ENCODE assay signal across 19 cellular contexts in the genomic region with DNA sequence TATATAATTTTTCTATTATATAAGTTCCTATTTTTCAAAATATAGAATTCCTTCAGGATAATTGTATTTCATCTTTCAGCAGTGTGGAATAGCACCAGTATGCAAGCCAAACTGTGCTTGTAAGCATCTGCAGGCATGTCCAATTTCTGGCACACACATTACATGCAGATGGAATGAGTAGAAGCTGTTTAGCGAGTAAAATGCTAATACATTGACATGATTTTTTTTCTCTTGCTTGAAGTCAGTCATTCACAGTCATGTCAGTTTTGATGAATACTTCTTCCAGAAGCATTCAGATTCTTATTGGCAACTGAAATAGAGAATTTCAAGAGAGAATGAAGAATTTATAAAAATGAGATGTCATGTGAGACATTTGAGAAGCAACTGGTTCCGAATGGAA.
DNase-seq lines count a peak whose midpoint lies in the region; ATAC-seq, FAIRE-seq and TF ChIP-seq lines count a peak whose summit lies in the region.
"Had no signal": no experiment of that assay in that cellular context is flagged by ENCODE, and none has a peak within 500 bp of the region (broad histone marks: within the 10 kb centered on the region; RNA-seq: fewer than 3 reads in every experiment).

No MANE protein-coding gene starts in this region.

- H3K36me3 ChIP-seq in keratinocyte (ENCODE audit: control insufficient read depth in 2 of 2, extremely low read depth in 1 of 2, insufficient read depth in 2 of 2, low read length in 2 of 2) = peaks cover 2 to 3% of the 10 kb centered on the region in 2 experiments

- peak; percentile 57 for FAIRE-seq in keratinocyte (lab: Jason Lieb, UNC)
- FAIRE-seq: GM12891 had no signal

- peak; percentile 41 for DNase-seq in Ammon's horn (ENCODE audit: low spot score)
- DNase-seq in NCI-H1694 treated with DMSO at 0.1 percent for 48 hours (lab: John Stamatoyannopoulos, UW) = peak; percentile 20
- peak; percentile 32 for DNase-seq in cerebellum (ENCODE audit: low spot score)
- no peak for DNase-seq in keratinocyte (ENCODE audit: low read depth, low spot score)
- DNase-seq in right cardiac atrium = no peak
- no peak for DNase-seq in NCI-H510A (lab: John Stamatoyannopoulos, UW)
- no peak for DNase-seq in NCI-H226
- DNase-seq: CD4-positive, alpha-beta T cell; COR-L47; DND-41; H9; MV-4-11; NCI-H187; NCI-H774; NK-92 treated with Interleukin-12 subunit alpha and Interleukin-12 subunit beta, amount 100 ng/mL, for 24 hours had no signal

- H3K9me1 ChIP-seq in keratinocyte (ENCODE audit: control insufficient read depth, extremely low read depth, insufficient read depth, low read length) = peaks cover 4% of the 10 kb centered on the region

- TF ChIP-seq CTCF in keratinocyte (optimal IDR thresholded peaks at IDR 0.05 in 1 of 3, IDR thresholded peaks at IDR 0.05 in 1 of 3, conservative IDR thresholded peaks at IDR 0.05 in 1 of 3; ENCODE audit: extremely low read depth in 1 of 3, insufficient read depth in 2 of 3, low read length in 3 of 3) = no peak

- peak overlapping the region in 1 of 3 experiments; percentile 35 for H3K4me3 ChIP-seq in keratinocyte (ENCODE audit: control insufficient read depth in 2 of 3, extremely low read depth in 1 of 3, insufficient read depth in 2 of 3, low read depth in 1 of 3, low read length in 3 of 3)
- H3K4me3 ChIP-seq in right cardiac atrium (ENCODE audit: low read length) = no peak overlapping the region
- H3K4me3 ChIP-seq: BLaER1, GM23248 had no signal

- H3K27me3 ChIP-seq in keratinocyte (ENCODE audit: control insufficient read depth, extremely low read depth, insufficient read depth, low read length) (no peaks in the 10 kb centered on the region), right cardiac atrium (ENCODE audit: control insufficient read depth, insufficient read depth) (no peaks in the 10 kb centered on the region)
- H3K27me3 ChIP-seq: BLaER1 had no signal

- ATAC-seq in right cardiac atrium = no peak
- ATAC-seq: Panc1 had no signal

- peaks cover 34% of the 10 kb centered on the region for H3K79me2 ChIP-seq in keratinocyte (ENCODE audit: control insufficient read depth, insufficient read depth, low read length)

- WGBS in right cardiac atrium = 82% methylated on average over 2 of the region's 2 CpGs

- dilution Hi-C loops in keratinocyte (cut with MboI; ENCODE audit: extremely low pct_ligation_motif_present, low sequenced_read_pairs) = no loop called here

- intact Hi-C loops in right cardiac atrium (cut with DNase I) = no loop called here

- peak overlapping the region; percentile 76 for H3K4me2 ChIP-seq in keratinocyte (ENCODE audit: control insufficient read depth, extremely low read depth, insufficient read depth, low read depth, low read length)
- H3K4me2 ChIP-seq: BLaER1 had no signal

- H3K9ac ChIP-seq in keratinocyte (ENCODE audit: control insufficient read depth, extremely low read depth, insufficient read depth, low read length) = peak overlapping the region; percentile 47
- H3K9ac ChIP-seq: BLaER1, GM23248 had no signal

- H3K9me3 ChIP-seq in keratinocyte (ENCODE audit: control insufficient read depth, low read depth, low read length) (no peaks in the 10 kb centered on the region), right cardiac atrium (ENCODE audit: control insufficient read depth, low read length) (no peaks in the 10 kb centered on the region)

- no peak overlapping the region for H2AFZ ChIP-seq in keratinocyte (ENCODE audit: control insufficient read depth, low read length)
- H2AFZ ChIP-seq: GM23248 had no signal

- H3K27ac ChIP-seq in keratinocyte (ENCODE audit: control insufficient read depth, insufficient read depth, low read length) (peak overlapping the region; percentile 83), right cardiac atrium (ENCODE audit: low read length) (no peak overlapping the region)
- H3K27ac ChIP-seq: BLaER1 had no signal

- H3K4me1 ChIP-seq in keratinocyte (ENCODE audit: control insufficient read depth, extremely low read depth, insufficient read depth, low read length) = peaks cover 39% of the 10 kb centered on the region
- peaks cover 4% of the 10 kb centered on the region for H3K4me1 ChIP-seq in right cardiac atrium (ENCODE audit: control insufficient read depth, insufficient read depth, low read length)

- no peaks in the 10 kb centered on the region for H4K20me1 ChIP-seq in keratinocyte (ENCODE audit: control insufficient read depth, extremely low read depth, insufficient read depth, low read length)
- H4K20me1 ChIP-seq: BLaER1 had no signal

Comparison
In these comparisons a context has a peak if more than half of its experiments do, and no peak if none do; other contexts are left out.
1. DNase-seq: peak in Ammon's horn (single experiment), NCI-H1694 treated with DMSO at 0.1 percent for 48 hours (single experiment) and cerebellum (single experiment); none in keratinocyte (single experiment), right cardiac atrium (0 of 3), NCI-H510A (single experiment) and NCI-H226 (single experiment).